In the genomic region with DNA sequence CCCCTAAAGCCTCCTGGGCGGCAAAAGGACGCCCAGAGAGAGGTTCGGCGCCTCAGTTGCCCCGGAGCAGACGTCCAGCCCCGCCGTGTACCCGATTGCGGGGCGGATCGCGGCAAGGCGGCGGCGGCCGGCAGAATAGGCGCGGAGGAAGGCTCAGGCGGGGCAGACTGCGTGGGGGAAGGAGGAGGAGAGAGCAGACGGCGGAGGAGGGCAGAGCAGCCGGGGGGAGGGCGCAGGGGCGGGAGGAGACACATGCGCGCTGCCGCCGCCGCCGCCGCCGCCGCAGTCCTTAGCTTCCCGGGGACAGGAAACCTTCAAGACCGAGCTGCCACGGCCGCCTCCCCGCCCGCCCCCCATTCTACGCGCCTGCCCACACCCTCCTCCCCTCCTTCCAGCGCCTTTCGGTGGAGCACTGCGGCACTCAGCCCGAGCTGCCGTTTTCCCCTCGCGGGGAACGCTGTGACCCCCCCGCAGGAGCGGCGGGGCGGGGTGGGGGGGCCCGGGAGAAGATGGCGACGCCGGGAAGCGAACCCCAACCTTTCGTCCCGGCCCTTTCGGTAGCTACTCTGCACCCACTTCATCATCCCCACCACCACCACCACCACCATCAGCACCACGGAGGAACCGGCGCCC, we compare ENCODE assay signal across 9 cellular contexts. TPM values are rescaled to one million over a fixed set of nuclear protein-coding genes. Genes with fewer than 3 reads are reported as not detected.
DNase-seq lines count a peak whose midpoint lies in the region; ATAC-seq, FAIRE-seq and TF ChIP-seq lines count a peak whose summit lies in the region.
"Had no signal": no experiment of that assay in that cellular context is flagged by ENCODE, and none has a peak within 500 bp of the region (broad histone marks: within the 10 kb centered on the region; RNA-seq: fewer than 3 reads in every experiment).

A gene with protein sequence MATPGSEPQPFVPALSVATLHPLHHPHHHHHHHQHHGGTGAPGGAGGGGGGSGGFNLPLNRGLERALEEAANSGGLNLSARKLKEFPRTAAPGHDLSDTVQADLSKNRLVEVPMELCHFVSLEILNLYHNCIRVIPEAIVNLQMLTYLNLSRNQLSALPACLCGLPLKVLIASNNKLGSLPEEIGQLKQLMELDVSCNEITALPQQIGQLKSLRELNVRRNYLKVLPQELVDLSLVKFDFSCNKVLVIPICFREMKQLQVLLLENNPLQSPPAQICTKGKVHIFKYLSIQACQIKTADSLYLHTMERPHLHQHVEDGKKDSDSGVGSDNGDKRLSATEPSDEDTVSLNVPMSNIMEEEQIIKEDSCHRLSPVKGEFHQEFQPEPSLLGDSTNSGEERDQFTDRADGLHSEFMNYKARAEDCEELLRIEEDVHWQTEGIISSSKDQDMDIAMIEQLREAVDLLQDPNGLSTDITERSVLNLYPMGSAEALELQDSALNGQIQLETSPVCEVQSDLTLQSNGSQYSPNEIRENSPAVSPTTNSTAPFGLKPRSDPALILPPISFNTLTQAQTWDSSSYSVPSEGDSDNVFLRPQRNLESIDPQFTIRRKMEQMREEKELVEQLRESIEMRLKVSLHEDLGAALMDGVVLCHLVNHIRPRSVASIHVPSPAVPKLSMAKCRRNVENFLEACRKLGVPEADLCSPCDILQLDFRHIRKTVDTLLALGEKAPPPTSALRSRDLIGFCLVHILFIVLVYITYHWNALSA (plus strand): TSS at position 283 of the 633 bp plus-strand sequence. CDS start 227 bp downstream, at position 510.

- peak within 1 kb of the TSS; percentile 97 for H3K4me2 ChIP-seq in keratinocyte (ENCODE audit: control insufficient read depth, extremely low read depth, insufficient read depth, low read depth, low read length)

- peak; percentile 76 for DNase-seq in A172 (ENCODE audit: low spot score)
- peak; percentile 76 for DNase-seq in NCI-H446 treated with DMSO at 0.1 percent for 48 hours (lab: John Stamatoyannopoulos, UW)
- DNase-seq in activated CD4-positive, CD25-positive, alpha-beta regulatory T cell treated with anti-CD3 and anti-CD28 coated beads, Interleukin-2, amount 50 U/mL, for 72 hours, result peak; percentile 80
- DNase-seq in central memory CD8-positive, alpha-beta T cell (ENCODE audit: low spot score in 2 of 2), result peak; percentile 58 to 66
- DNase-seq in keratinocyte (ENCODE audit: low read depth, low spot score), result no peak
- peak; percentile 64 to 79 for DNase-seq in stimulated activated CD4-positive, alpha-beta T cell treated with anti-CD3 and anti-CD28 coated beads, Interleukin-15, amount 100 ng/mL, for 1 hour (ENCODE audit: low read depth in 1 of 2, low spot score in 1 of 2)

- peak; percentile 61 for ATAC-seq in GM18907 (IDR thresholded peaks at IDR 0.05; ENCODE audit: unreplicated experiment)
- peak; percentile 64 for ATAC-seq in HG03139 (IDR thresholded peaks at IDR 0.05; ENCODE audit: unreplicated experiment)
- ATAC-seq in central memory CD8-positive, alpha-beta T cell (replicated peaks; ENCODE audit: extremely low read depth, poor library complexity, severe bottlenecking), result peak; percentile 79

- no peaks in the 10 kb centered on the region for H3K9me1 ChIP-seq in keratinocyte (ENCODE audit: control insufficient read depth, extremely low read depth, insufficient read depth, low read length)

- H2AFZ ChIP-seq in keratinocyte (ENCODE audit: control insufficient read depth, low read length), result peak within 1 kb of the TSS; percentile 92

- no peaks in the 10 kb centered on the region for H3K36me3 ChIP-seq in keratinocyte (ENCODE audit: control insufficient read depth in 2 of 2, extremely low read depth in 1 of 2, insufficient read depth in 2 of 2, low read length in 2 of 2)

- H3K27ac ChIP-seq in keratinocyte (ENCODE audit: control insufficient read depth, insufficient read depth, low read length), result peak within 1 kb of the TSS; percentile 92

- peaks cover 47% of the 10 kb centered on the region for H3K79me2 ChIP-seq in keratinocyte (ENCODE audit: control insufficient read depth, insufficient read depth, low read length)

- H3K9ac ChIP-seq in keratinocyte (ENCODE audit: control insufficient read depth, extremely low read depth, insufficient read depth, low read length), result peak within 1 kb of the TSS; percentile 93

- peaks cover 44% of the 10 kb centered on the region for H3K4me1 Mint-ChIP-seq in central memory CD8-positive, alpha-beta T cell

- peak within 1 kb of the TSS; percentile 79 to 99 (median 93) for H3K4me3 ChIP-seq in keratinocyte (ENCODE audit: control insufficient read depth in 2 of 3, extremely low read depth in 1 of 3, insufficient read depth in 2 of 3, low read depth in 1 of 3, low read length in 3 of 3)

- H3K9me3 Mint-ChIP-seq in central memory CD8-positive, alpha-beta T cell, result no peaks in the 10 kb centered on the region

- H3K4me3 Mint-ChIP-seq in central memory CD8-positive, alpha-beta T cell, result peak within 1 kb of the TSS; percentile 85

- peaks cover 23% of the 10 kb centered on the region for H3K4me1 ChIP-seq in keratinocyte (ENCODE audit: control insufficient read depth, extremely low read depth, insufficient read depth, low read length)

- FAIRE-seq in keratinocyte (lab: Jason Lieb, UNC), result no peak
- FAIRE-seq: G401.6 had no signal

- peaks cover 4% of the 10 kb centered on the region for H4K20me1 ChIP-seq in keratinocyte (ENCODE audit: control insufficient read depth, extremely low read depth, insufficient read depth, low read length)

- dilution Hi-C loops in keratinocyte (cut with MboI; ENCODE audit: extremely low pct_ligation_motif_present, low sequenced_read_pairs), result no loop called here

- H3K9me3 ChIP-seq in keratinocyte (ENCODE audit: control insufficient read depth, low read depth, low read length), result no peaks in the 10 kb centered on the region

- H3K36me3 Mint-ChIP-seq in central memory CD8-positive, alpha-beta T cell (ENCODE audit: insufficient read depth), result peaks cover 15% of the 10 kb centered on the region

- H3K27me3 Mint-ChIP-seq in central memory CD8-positive, alpha-beta T cell, result peaks cover 13% of the 10 kb centered on the region

- no peak for TF ChIP-seq CTCF in keratinocyte (optimal IDR thresholded peaks at IDR 0.05 in 1 of 3, IDR thresholded peaks at IDR 0.05 in 1 of 3, conservative IDR thresholded peaks at IDR 0.05 in 1 of 3; ENCODE audit: extremely low read depth in 1 of 3, insufficient read depth in 2 of 3, low read length in 3 of 3)

- no peaks in the 10 kb centered on the region for H3K27me3 ChIP-seq in keratinocyte (ENCODE audit: control insufficient read depth, extremely low read depth, insufficient read depth, low read length)

- peak within 1 kb of the TSS; percentile 89 for H3K27ac Mint-ChIP-seq in central memory CD8-positive, alpha-beta T cell (ENCODE audit: low read depth)

RNA-seq across cellular contexts. Expression of the gene that starts here (rescaled TPM):
- total RNA-seq in A172 (2014; rRNA removed; shearing (Covaris generic)), result 4.9 and 5.0 TPM in 2 replicates
- 9.6 to 16.2 TPM (median 11.1 TPM) in 3 replicates for polyA plus RNA-seq in keratinocyte
- polyA plus RNA-seq in keratinocyte (2011; ENCODE audit: low read depth), result 15.5 TPM
- 8.0 and 11.4 TPM in 2 replicates for polyA plus RNA-seq in keratinocyte (2011; cell fraction: cytosol; rRNA removed)
- polyA plus RNA-seq in keratinocyte (2011; cell fraction: nucleus; rRNA removed), result 13.5 and 16.0 TPM in 2 replicates
- 8.5 and 8.9 TPM in 2 replicates for polyA plus RNA-seq in keratinocyte (2012; ENCODE audit: low replicate concordance)
- 9.3 to 24.7 TPM (median 12.1 TPM) in 3 replicates for polyA minus RNA-seq in keratinocyte
- polyA minus RNA-seq in keratinocyte (2011; cell fraction: cytosol; rRNA and poly(A)+ RNA removed), result 9.8 TPM
- polyA minus RNA-seq in keratinocyte (2011; cell fraction: nucleus; rRNA and poly(A)+ RNA removed), result 19.8 and 36.8 TPM in 2 replicates
